Comparison of ENCODE assay signal across 8 cellular contexts in the genomic region with DNA sequence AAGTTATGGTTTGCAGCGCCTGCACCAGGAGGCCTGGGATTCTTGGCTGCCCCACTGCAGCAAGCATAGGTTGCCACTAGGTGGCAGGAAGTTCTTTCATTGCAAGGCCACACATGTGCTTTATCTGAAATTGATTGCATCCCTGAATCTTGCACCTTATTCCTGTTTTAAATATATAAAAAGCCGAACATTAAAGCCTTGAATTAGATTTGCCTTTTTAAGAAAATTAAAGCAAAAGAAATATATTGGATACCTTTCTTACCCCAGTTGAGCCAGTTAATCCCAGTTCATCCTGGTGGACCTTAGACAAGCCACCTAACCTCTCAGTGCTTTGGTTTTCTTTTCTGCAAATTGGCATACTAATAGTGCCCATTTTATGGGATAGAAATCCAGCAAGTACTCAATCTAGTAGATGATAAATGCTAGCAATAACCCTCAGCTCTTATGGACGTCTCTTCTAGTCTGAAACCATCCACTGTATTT.
DNase-seq lines count a peak whose midpoint lies in the region; ATAC-seq, FAIRE-seq and TF ChIP-seq lines count a peak whose summit lies in the region.

No MANE protein-coding gene starts in this region.

- no peak overlapping the region for H3K27ac ChIP-seq in brain microvascular endothelial cell

- DNase-seq in D721Med (ENCODE audit: insufficient read length, low spot score): no peak
- DNase-seq in NCI-H1105 treated with DMSO at 0.1 percent for 48 hours (lab: John Stamatoyannopoulos, UW): peak; percentile 62
- DNase-seq in brain microvascular endothelial cell: peak; percentile 65
- DNase-seq in iris pigment epithelial cell (ENCODE audit: low read depth): peak; percentile 74
- DNase-seq in stimulated activated CD4-positive, alpha-beta T cell treated with anti-CD3 and anti-CD28 coated beads, Interleukin-2, amount 100 ng/mL, for 4 hours (ENCODE audit: low read depth): peak; percentile 39

- FAIRE-seq in D721Med (lab: Jason Lieb, UNC) (peak; percentile 74), TTC549 (lab: Jason Lieb, UNC) (peak; percentile 50)

- ATAC-seq in GM21529 (IDR thresholded peaks at IDR 0.05; ENCODE audit: unreplicated experiment): peak; percentile 74
- no peak for ATAC-seq in HG03039 (IDR thresholded peaks at IDR 0.05; ENCODE audit: unreplicated experiment)

- no peak overlapping the region for H3K4me3 ChIP-seq in brain microvascular endothelial cell (ENCODE audit: low read depth, low read length)

- H3K36me3 ChIP-seq in brain microvascular endothelial cell (replicated peaks): no peaks in the 10 kb centered on the region

- H3K27me3 ChIP-seq in brain microvascular endothelial cell (replicated peaks): no peaks in the 10 kb centered on the region

- in situ Hi-C loops in brain microvascular endothelial cell (cut with HindIII; ENCODE audit: low pct_ligation_motif_present, low sequenced_read_pairs): loop anchor here (25.0 kb wide), 1 partner anchor 110 kb away; no protein-coding TSS in a partner anchor

- peak; percentile 95 for TF ChIP-seq CTCF in D721Med (IDR thresholded peaks at IDR 0.05; ENCODE audit: insufficient read depth, missing control alignments)
- peak; percentile 97 for TF ChIP-seq CTCF in brain microvascular endothelial cell (IDR thresholded peaks at IDR 0.05; ENCODE audit: low read depth, low read length, missing control alignments)
